ENCODE assay signal across 1 cellular context in genomic region chr1:113905435-113905861, GRCh38.
A peak's percentile ranks its signal among the peaks of the same experiment; 100 is the strongest.
TF ChIP-seq lines count a peak whose summit lies in the region.

No MANE protein-coding gene starts in this region.

TF ChIP-seq in HepG2, 621 proteins besides CTCF, POLR2A, EP300 and RAD21 (continues in another document):
- TF ChIP-seq ZBTB20 (CRISPR knock-in tag; IDR thresholded peaks at IDR 0.05; ENCODE audit: borderline replicate concordance, low read depth) (peak; percentile 4; the same call in 1 of the 2 replicates), JUND (CRISPR knock-in tag; IDR thresholded peaks at IDR 0.05) (no peak), ZNF777 (CRISPR knock-in tag; IDR thresholded peaks at IDR 0.05) (0 out of 2 replicates have a peak, but pooled peaks have one; percentile 26), THAP9 (CRISPR knock-in tag; IDR thresholded peaks at IDR 0.05; ENCODE audit: borderline replicate concordance) (peak; percentile 99), KMT2A (CRISPR knock-in tag; IDR thresholded peaks at IDR 0.05) (no peak), AHDC1 (CRISPR knock-in tag; IDR thresholded peaks at IDR 0.05; ENCODE audit: borderline replicate concordance) (0 out of 2 replicates have a peak, but pooled peaks have one; percentile 31), RXRB (CRISPR knock-in tag; IDR thresholded peaks at IDR 0.05; ENCODE audit: borderline replicate concordance) (no peak), SMARCC2 (IDR thresholded peaks at IDR 0.05) (no peak), IKZF4 (CRISPR knock-in tag; IDR thresholded peaks at IDR 0.05; ENCODE audit: borderline replicate concordance, low read depth, not compliant biosample characterization) (peak; percentile 71), ZFP1 (CRISPR knock-in tag; IDR thresholded peaks at IDR 0.05) (no peak; the same call in 1 of the 2 replicates), BRF2 (CRISPR knock-in tag; IDR thresholded peaks at IDR 0.05) (no peak), BCLAF1 (IDR thresholded peaks at IDR 0.05) (no peak), PHF20 (CRISPR knock-in tag; IDR thresholded peaks at IDR 0.05) (no peak), ZBTB10 (CRISPR knock-in tag; IDR thresholded peaks at IDR 0.05; ENCODE audit: borderline replicate concordance) (0 out of 2 replicates have a peak, but pooled peaks have one; percentile 39), TBP (CRISPR knock-in tag; IDR thresholded peaks at IDR 0.05) (no peak), ZNF225 (CRISPR knock-in tag; IDR thresholded peaks at IDR 0.05) (0 out of 2 replicates have a peak, but pooled peaks have one; percentile 43), HNRNPH1 (optimal IDR thresholded peaks at IDR 0.05; ENCODE audit: low read depth, low read length) (no peak), ZNF800 (CRISPR knock-in tag; IDR thresholded peaks at IDR 0.05) (peak; percentile 16; the same call in 1 of the 2 replicates), DBP (CRISPR knock-in tag; IDR thresholded peaks at IDR 0.05; ENCODE audit: not compliant biosample characterization) (no peak), BORCS8-MEF2B (CRISPR knock-in tag; IDR thresholded peaks at IDR 0.05) (0 out of 2 replicates have a peak, but pooled peaks have one; percentile 8), ZNF850 (CRISPR knock-in tag; conservative IDR thresholded peaks at IDR 0.05) (no peak), MAFG (CRISPR knock-in tag; IDR thresholded peaks at IDR 0.05) (no peak), ZNF407 (CRISPR knock-in tag; IDR thresholded peaks at IDR 0.05; ENCODE audit: not compliant biosample characterization) (peak; percentile 24), NBN (conservative IDR thresholded peaks at IDR 0.05) (no peak)
